ENCODE assay signal across 19 cellular contexts in the genomic region with DNA sequence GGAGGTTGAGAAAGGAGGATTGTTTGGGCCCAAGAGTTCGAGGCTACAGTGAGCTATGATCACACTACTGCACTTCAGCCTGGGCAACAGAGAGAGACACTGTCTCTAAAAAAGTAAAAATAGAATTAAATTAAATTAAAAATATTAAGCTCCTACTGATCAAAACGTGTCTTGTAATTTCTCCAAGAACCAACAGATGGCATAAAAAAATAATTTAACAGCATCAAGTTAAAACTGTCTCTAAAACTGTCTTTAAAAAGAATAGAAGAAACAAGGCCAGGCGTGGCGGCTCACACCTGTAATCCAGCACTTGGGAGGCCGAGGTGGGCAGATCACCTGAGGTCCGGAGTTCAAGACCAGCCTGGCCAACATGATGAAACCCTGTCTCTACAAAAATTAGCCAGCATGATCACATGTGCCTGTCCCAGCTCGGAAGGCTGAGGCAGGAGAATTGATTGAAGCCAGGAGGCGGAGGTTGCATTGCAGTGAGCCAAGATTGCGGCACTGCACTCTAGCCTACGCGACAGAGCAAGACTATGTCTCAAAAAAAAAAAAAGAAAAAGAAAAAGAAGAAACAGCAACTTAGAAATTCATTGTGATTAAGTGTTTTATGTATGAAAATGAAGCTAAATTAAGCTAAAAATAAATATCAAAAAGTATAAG. TPM values are rescaled to one million over a fixed set of nuclear protein-coding genes. Genes with fewer than 3 reads are reported as not detected.
DNase-seq lines count a peak whose midpoint lies in the region; ATAC-seq and TF ChIP-seq lines count a peak whose summit lies in the region.
"Had no signal": no experiment of that assay in that cellular context is flagged by ENCODE, and none has a peak within 500 bp of the region (broad histone marks: within the 10 kb centered on the region; RNA-seq: fewer than 3 reads in every experiment).

No MANE protein-coding gene starts in this region.

- H3K9ac ChIP-seq in SK-N-SH: no peak overlapping the region
- H3K9ac ChIP-seq: BLaER1 treated with 17β-estradiol and CSF1 and Interleukin-3, amounts not matched to agents 10 nM and 100 nM had no signal

- TF ChIP-seq EP300 in SK-N-SH (IDR thresholded peaks at IDR 0.05; ENCODE audit: borderline replicate concordance in 1 of 2, low read depth in 1 of 2, low read length in 1 of 2): no peak

- H4K20me1 ChIP-seq in SK-N-SH (ENCODE audit: insufficient read depth) (no peaks in the 10 kb centered on the region), osteoblast (ENCODE audit: insufficient read depth, low read length) (peaks cover 3% of the 10 kb centered on the region)

- no peaks in the 10 kb centered on the region for H3K27me3 ChIP-seq in SK-N-SH (ENCODE audit: insufficient read depth)
- no peaks in the 10 kb centered on the region for H3K27me3 ChIP-seq in osteoblast (ENCODE audit: insufficient read depth, low read length)
- H3K27me3 ChIP-seq: BLaER1 treated with 17β-estradiol and CSF1 and Interleukin-3, amounts not matched to agents 10 nM and 100 nM had no signal

- 91% methylated on average over 11 of the region's 11 CpGs for WGBS in SK-N-SH (ENCODE audit: low lambda C conversion rate)

- H3K4me3 ChIP-seq in SK-N-SH (ENCODE audit: low read depth in 2 of 2, low read length in 1 of 2) (no peak overlapping the region), osteoblast (ENCODE audit: insufficient read depth, low read length) (no peak overlapping the region)
- H3K4me3 ChIP-seq: BLaER1 treated with 17β-estradiol and CSF1 and Interleukin-3, amounts not matched to agents 10 nM and 100 nM; HAP-1 had no signal

- DNase-seq in SK-N-SH (no peak), amniotic epithelial cell (ENCODE audit: low read depth) (peak; percentile 11), fibroblast of gingiva (ENCODE audit: low read depth) (peak; percentile 4), osteoblast (ENCODE audit: insufficient read length, low spot score, missing footprints) (no peak), T-helper 2 cell (no peak)
- DNase-seq in activated CD4-positive, CD25-positive, alpha-beta regulatory T cell treated with anti-CD3 and anti-CD28 coated beads, Interleukin-2, amount 50 U/mL, for 72 hours: no peak
- no peak for DNase-seq in NK-92 treated with Interleukin-12 subunit alpha and Interleukin-12 subunit beta, amount 100 ng/mL, for 24 hours (lab: John Stamatoyannopoulos, UW)
- DNase-seq: ACHN; Calu3; CD4-positive, CD25-positive, alpha-beta regulatory T cell; DMS 273 treated with DMSO at 0.1 percent for 48 hours; DMS79; GDM1; GOT3 had no signal

- no peak for ATAC-seq in SK-N-SH treated with all-trans-retinoic acid at 6 μM for 48 hours
- ATAC-seq: HepG2 had no signal

- H2AFZ ChIP-seq in SK-N-SH (ENCODE audit: low read depth) (no peak overlapping the region), osteoblast (ENCODE audit: low read length) (no peak overlapping the region)

- CTCF ChIA-PET in SK-N-SH (lab: Yijun Ruan, JAX): interaction anchor here (1.1 kb wide), 1 partner anchor 90 kb away, joined by 3 read pairs; no protein-coding TSS in a partner anchor

- peaks cover 8% of the 10 kb centered on the region for H3F3A ChIP-seq in SK-N-SH (replicated peaks; ENCODE audit: insufficient read depth)

- no peaks in the 10 kb centered on the region for H3K9me3 ChIP-seq in SK-N-SH
- no peaks in the 10 kb centered on the region for H3K9me3 ChIP-seq in osteoblast (ENCODE audit: low read depth, low read length)
- H3K9me3 ChIP-seq: BLaER1 treated with 17β-estradiol and CSF1 and Interleukin-3, amounts not matched to agents 10 nM and 100 nM; HAP-1 had no signal

- TF ChIP-seq RAD21 in SK-N-SH (IDR thresholded peaks at IDR 0.05; ENCODE audit: low read length): no peak

- H3K9me2 ChIP-seq in SK-N-SH: no peaks in the 10 kb centered on the region

- peaks cover 28 to 38% of the 10 kb centered on the region in 2 experiments for H3K36me3 ChIP-seq in SK-N-SH (replicated peaks in 1 of 2; ENCODE audit: control insufficient read depth in 1 of 2, insufficient read depth in 2 of 2, low read length in 1 of 2)
- peaks cover 47% of the 10 kb centered on the region for H3K36me3 ChIP-seq in osteoblast (ENCODE audit: insufficient read depth, low read length)

- TF ChIP-seq CTCF in SK-N-SH (IDR thresholded peaks at IDR 0.05) (peak; percentile 20; the same call in 1 of the 2 replicates), osteoblast (IDR thresholded peaks at IDR 0.05; ENCODE audit: extremely low read depth, low read depth, low read length) (peak; percentile 14)

- H3K4me2 ChIP-seq in SK-N-SH: no peak overlapping the region
- H3K4me2 ChIP-seq in osteoblast (ENCODE audit: insufficient read depth, low read length): no peak overlapping the region
- H3K4me2 ChIP-seq: BLaER1 treated with 17β-estradiol and CSF1 and Interleukin-3, amounts not matched to agents 10 nM and 100 nM had no signal

- H3K27ac ChIP-seq in SK-N-SH (ENCODE audit: low read depth in 2 of 2, low read length in 1 of 2): no peak overlapping the region
- H3K27ac ChIP-seq in osteoblast (ENCODE audit: low read depth, low read length): no peak overlapping the region
- H3K27ac ChIP-seq: 22Rv1; BLaER1 treated with 17β-estradiol and CSF1 and Interleukin-3, amounts not matched to agents 10 nM and 100 nM had no signal

- H3K4me1 ChIP-seq in SK-N-SH (ENCODE audit: control insufficient read depth in 1 of 2, insufficient read depth in 2 of 2, low read depth in 1 of 2, low read length in 1 of 2): no peaks in the 10 kb centered on the region
- no peaks in the 10 kb centered on the region for H3K4me1 ChIP-seq in osteoblast (ENCODE audit: insufficient read depth, low read length)
- H3K4me1 ChIP-seq: HAP-1 had no signal

- POLR2A ChIA-PET in SK-N-SH (lab: Yijun Ruan, JAX): no interaction called here

- H3K79me2 ChIP-seq in SK-N-SH (ENCODE audit: insufficient read depth) (peaks cover 7% of the 10 kb centered on the region; the same call in 1 of the 2 replicates), osteoblast (ENCODE audit: insufficient read depth, low read length) (peaks cover 20% of the 10 kb centered on the region)

TF ChIP-seq in SK-N-SH, 30 proteins besides CTCF, POLR2A, EP300 and RAD21 (continues in another document):
- no peak for TF ChIP-seq GATA2 (CRISPR knock-in tag; IDR thresholded peaks at IDR 0.05)
- no peak for TF ChIP-seq JUND (IDR thresholded peaks at IDR 0.05)
- TF ChIP-seq MEF2A (IDR thresholded peaks at IDR 0.05; ENCODE audit: borderline replicate concordance, low read depth): no peak
- TF ChIP-seq SMC3 (IDR thresholded peaks at IDR 0.05; ENCODE audit: low read depth, low read length): no peak
- TF ChIP-seq, protein P1, sequence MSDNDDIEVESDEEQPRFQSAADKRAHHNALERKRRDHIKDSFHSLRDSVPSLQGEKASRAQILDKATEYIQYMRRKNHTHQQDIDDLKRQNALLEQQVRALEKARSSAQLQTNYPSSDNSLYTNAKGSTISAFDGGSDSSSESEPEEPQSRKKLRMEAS (IDR thresholded peaks at IDR 0.05; ENCODE audit: low read depth): no peak
- no peak for TF ChIP-seq ELF1 (IDR thresholded peaks at IDR 0.05)
- TF ChIP-seq POLR2AphosphoS5 (IDR thresholded peaks at IDR 0.05; ENCODE audit: low read depth, low read length): no peak
- TF ChIP-seq, protein P2, sequence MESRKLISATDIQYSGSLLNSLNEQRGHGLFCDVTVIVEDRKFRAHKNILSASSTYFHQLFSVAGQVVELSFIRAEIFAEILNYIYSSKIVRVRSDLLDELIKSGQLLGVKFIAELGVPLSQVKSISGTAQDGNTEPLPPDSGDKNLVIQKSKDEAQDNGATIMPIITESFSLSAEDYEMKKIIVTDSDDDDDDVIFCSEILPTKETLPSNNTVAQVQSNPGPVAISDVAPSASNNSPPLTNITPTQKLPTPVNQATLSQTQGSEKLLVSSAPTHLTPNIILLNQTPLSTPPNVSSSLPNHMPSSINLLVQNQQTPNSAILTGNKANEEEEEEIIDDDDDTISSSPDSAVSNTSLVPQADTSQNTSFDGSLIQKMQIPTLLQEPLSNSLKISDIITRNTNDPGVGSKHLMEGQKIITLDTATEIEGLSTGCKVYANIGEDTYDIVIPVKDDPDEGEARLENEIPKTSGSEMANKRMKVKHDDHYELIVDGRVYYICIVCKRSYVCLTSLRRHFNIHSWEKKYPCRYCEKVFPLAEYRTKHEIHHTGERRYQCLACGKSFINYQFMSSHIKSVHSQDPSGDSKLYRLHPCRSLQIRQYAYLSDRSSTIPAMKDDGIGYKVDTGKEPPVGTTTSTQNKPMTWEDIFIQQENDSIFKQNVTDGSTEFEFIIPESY (IDR thresholded peaks at IDR 0.05; ENCODE audit: borderline replicate concordance, low read depth): no peak
- no peak for TF ChIP-seq RCOR1 (IDR thresholded peaks at IDR 0.05; ENCODE audit: low read length)

TF ChIP-seq in SK-N-SH treated with all-trans-retinoic acid at 6 μM for 48 hours, 23 proteins besides CTCF, POLR2A, EP300 and RAD21:
- TF ChIP-seq OSR1 (CRISPR knock-in tag; IDR thresholded peaks at IDR 0.05): no peak
- TF ChIP-seq, protein P3, sequence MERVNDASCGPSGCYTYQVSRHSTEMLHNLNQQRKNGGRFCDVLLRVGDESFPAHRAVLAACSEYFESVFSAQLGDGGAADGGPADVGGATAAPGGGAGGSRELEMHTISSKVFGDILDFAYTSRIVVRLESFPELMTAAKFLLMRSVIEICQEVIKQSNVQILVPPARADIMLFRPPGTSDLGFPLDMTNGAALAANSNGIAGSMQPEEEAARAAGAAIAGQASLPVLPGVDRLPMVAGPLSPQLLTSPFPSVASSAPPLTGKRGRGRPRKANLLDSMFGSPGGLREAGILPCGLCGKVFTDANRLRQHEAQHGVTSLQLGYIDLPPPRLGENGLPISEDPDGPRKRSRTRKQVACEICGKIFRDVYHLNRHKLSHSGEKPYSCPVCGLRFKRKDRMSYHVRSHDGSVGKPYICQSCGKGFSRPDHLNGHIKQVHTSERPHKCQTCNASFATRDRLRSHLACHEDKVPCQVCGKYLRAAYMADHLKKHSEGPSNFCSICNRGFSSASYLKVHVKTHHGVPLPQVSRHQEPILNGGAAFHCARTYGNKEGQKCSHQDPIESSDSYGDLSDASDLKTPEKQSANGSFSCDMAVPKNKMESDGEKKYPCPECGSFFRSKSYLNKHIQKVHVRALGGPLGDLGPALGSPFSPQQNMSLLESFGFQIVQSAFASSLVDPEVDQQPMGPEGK (CRISPR knock-in tag; IDR thresholded peaks at IDR 0.05; ENCODE audit: borderline replicate concordance): no peak
- TF ChIP-seq CSDC2 (CRISPR knock-in tag; IDR thresholded peaks at IDR 0.05): no peak
- TF ChIP-seq BACH2 (CRISPR knock-in tag; IDR thresholded peaks at IDR 0.05; ENCODE audit: borderline replicate concordance): no peak
TF ChIP-seq in SK-N-SH treated with all-trans-retinoic acid at 6 μM for 48 hours: peak in this region for 0.

RNA-seq across cellular contexts. Expression of a gene that starts 24.5 kb away (rescaled TPM):
- 4.5 and 5.2 TPM in 2 replicates for polyA plus RNA-seq in SK-N-SH (2012; rRNA removed)
- polyA plus RNA-seq in SK-N-SH (2012; cell fraction: cytosol; rRNA removed): 5.5 and 6.2 TPM in 2 replicates
- polyA plus RNA-seq in SK-N-SH (2012; cell fraction: nucleus; rRNA removed): 4.6 and 9.0 TPM in 2 replicates
- total RNA-seq in osteoblast: 14.8 and 16.5 TPM in 2 replicates

Comparison
In these comparisons a context has a peak if more than half of its experiments do, and no peak if none do; other contexts are left out.
1. DNase-seq: peak in amniotic epithelial cell (single experiment) and fibroblast of gingiva (single experiment); none in SK-N-SH (single experiment), osteoblast (single experiment), activated CD4-positive, CD25-positive, alpha-beta regulatory T cell treated with anti-CD3 and anti-CD28 coated beads, Interleukin-2, amount 50 U/mL, for 72 hours (single experiment), NK-92 treated with Interleukin-12 subunit alpha and Interleukin-12 subunit beta, amount 100 ng/mL, for 24 hours (single experiment) and T-helper 2 cell (0 of 5).